1 cellular context compared by ENCODE assay signal in genomic region chr12:133080051-133080618, GRCh38.
TF ChIP-seq lines count a peak whose summit lies in the region.

No MANE protein-coding gene starts in this region.

TF ChIP-seq in HepG2, 621 proteins besides CTCF, POLR2A, EP300 and RAD21 (continued from another document and continues in another):
- no peak for TF ChIP-seq AKNA (CRISPR knock-in tag; IDR thresholded peaks at IDR 0.05; ENCODE audit: borderline replicate concordance)
- TF ChIP-seq PCBP2 (optimal IDR thresholded peaks at IDR 0.05; ENCODE audit: low read depth, low read length, poor library complexity, severe bottlenecking), result no peak
- TF ChIP-seq NR2C2 (CRISPR knock-in tag; IDR thresholded peaks at IDR 0.05; ENCODE audit: borderline replicate concordance), result peak; percentile 92
- no peak for TF ChIP-seq ZNF362 (CRISPR knock-in tag; IDR thresholded peaks at IDR 0.05; ENCODE audit: borderline replicate concordance)
- no peak for TF ChIP-seq MED13 (CRISPR knock-in tag; IDR thresholded peaks at IDR 0.05)
- TF ChIP-seq SATB2 (CRISPR knock-in tag; IDR thresholded peaks at IDR 0.05), result no peak
- peak; percentile 93 for TF ChIP-seq GABPB1 (CRISPR knock-in tag; IDR thresholded peaks at IDR 0.05)
- TF ChIP-seq ZEB1 (IDR thresholded peaks at IDR 0.05; ENCODE audit: insufficient replicate concordance, low read depth), result no peak
- TF ChIP-seq ZNF281 (CRISPR knock-in tag; IDR thresholded peaks at IDR 0.05; ENCODE audit: borderline replicate concordance), result no peak; the same call in 1 of the 2 replicates
- peak; percentile 41; the same call in 1 of the 2 replicates for TF ChIP-seq ARNTL (CRISPR knock-in tag; IDR thresholded peaks at IDR 0.05)
- no peak; the same call in 1 of the 2 replicates for TF ChIP-seq BHLHE40 (IDR thresholded peaks at IDR 0.05; ENCODE audit: low read length)
- no peak for TF ChIP-seq HMG20A (CRISPR knock-in tag; IDR thresholded peaks at IDR 0.05; ENCODE audit: borderline replicate concordance)
- no peak for TF ChIP-seq NFRKB (IDR thresholded peaks at IDR 0.05)
- peak; percentile 73 for TF ChIP-seq HDAC1 (CRISPR knock-in tag; IDR thresholded peaks at IDR 0.05)
- no peak for TF ChIP-seq KLF6 (CRISPR knock-in tag; IDR thresholded peaks at IDR 0.05)
- TF ChIP-seq ZNF333 (CRISPR knock-in tag; IDR thresholded peaks at IDR 0.05; ENCODE audit: borderline replicate concordance), result peak; percentile 56; the same call in 1 of the 2 replicates
- peak; percentile 78; the same call in 2 of the 3 replicates for TF ChIP-seq MXI1 (IDR thresholded peaks at IDR 0.05; ENCODE audit: borderline replicate concordance, low read depth, low read length)
- no peak for TF ChIP-seq BRD4 (CRISPR knock-in tag; IDR thresholded peaks at IDR 0.05)
- TF ChIP-seq HOXD1 (CRISPR knock-in tag; IDR thresholded peaks at IDR 0.05), result no peak
- peak; percentile 77 for TF ChIP-seq MYC (CRISPR knock-in tag; IDR thresholded peaks at IDR 0.05; ENCODE audit: borderline replicate concordance)
- no peak for TF ChIP-seq ONECUT2 (CRISPR knock-in tag; IDR thresholded peaks at IDR 0.05)
- TF ChIP-seq ZNF644 (CRISPR knock-in tag; IDR thresholded peaks at IDR 0.05; ENCODE audit: low read depth), result no peak
- TF ChIP-seq RFXANK (CRISPR knock-in tag; IDR thresholded peaks at IDR 0.05), result no peak
- TF ChIP-seq ZNF263 (CRISPR knock-in tag; IDR thresholded peaks at IDR 0.05), result no peak
- TF ChIP-seq ZFP62 (CRISPR knock-in tag; IDR thresholded peaks at IDR 0.05), result peak; percentile 89; the same call in 1 of the 2 replicates
- no peak for TF ChIP-seq ZNF251 (CRISPR knock-in tag; IDR thresholded peaks at IDR 0.05)
- TF ChIP-seq RFX5 (IDR thresholded peaks at IDR 0.05; ENCODE audit: low read depth, low read length), result no peak
- TF ChIP-seq CSRNP1 (CRISPR knock-in tag; IDR thresholded peaks at IDR 0.05), result no peak
- no peak for TF ChIP-seq BCLAF1 (IDR thresholded peaks at IDR 0.05)
- no peak for TF ChIP-seq TCF7L2 (IDR thresholded peaks at IDR 0.05; ENCODE audit: low read depth, low read length)
- TF ChIP-seq GLMP (CRISPR knock-in tag; IDR thresholded peaks at IDR 0.05; ENCODE audit: borderline replicate concordance), result no peak
- TF ChIP-seq ZNF326 (CRISPR knock-in tag; IDR thresholded peaks at IDR 0.05; ENCODE audit: borderline replicate concordance), result no peak
- TF ChIP-seq ZBTB25 (CRISPR knock-in tag; IDR thresholded peaks at IDR 0.05), result no peak; the same call in 1 of the 2 replicates
- TF ChIP-seq PRDM15 (CRISPR knock-in tag; IDR thresholded peaks at IDR 0.05), result no peak
- TF ChIP-seq ZBTB38 (CRISPR knock-in tag; IDR thresholded peaks at IDR 0.05), result no peak
- no peak for TF ChIP-seq ZNF616 (CRISPR knock-in tag; IDR thresholded peaks at IDR 0.05; ENCODE audit: low read depth)
- no peak for TF ChIP-seq CC2D1A (CRISPR knock-in tag; IDR thresholded peaks at IDR 0.05)
- TF ChIP-seq ZNF720 (CRISPR knock-in tag; IDR thresholded peaks at IDR 0.05), result no peak
- no peak for TF ChIP-seq HNRNPUL1 (IDR thresholded peaks at IDR 0.05; ENCODE audit: low read depth, low read length)
- no peak for TF ChIP-seq ZNF510 (CRISPR knock-in tag; IDR thresholded peaks at IDR 0.05; ENCODE audit: low read depth)
- TF ChIP-seq GFI1 (CRISPR knock-in tag; IDR thresholded peaks at IDR 0.05; ENCODE audit: borderline replicate concordance), result no peak
- no peak for TF ChIP-seq HINFP (CRISPR knock-in tag; IDR thresholded peaks at IDR 0.05; ENCODE audit: low read depth)
- TF ChIP-seq STAG1 (CRISPR knock-in tag; IDR thresholded peaks at IDR 0.05), result peak; percentile 6; the same call in 1 of the 2 replicates
